ENCODE assay signal across 18 cellular contexts in the genomic region with DNA sequence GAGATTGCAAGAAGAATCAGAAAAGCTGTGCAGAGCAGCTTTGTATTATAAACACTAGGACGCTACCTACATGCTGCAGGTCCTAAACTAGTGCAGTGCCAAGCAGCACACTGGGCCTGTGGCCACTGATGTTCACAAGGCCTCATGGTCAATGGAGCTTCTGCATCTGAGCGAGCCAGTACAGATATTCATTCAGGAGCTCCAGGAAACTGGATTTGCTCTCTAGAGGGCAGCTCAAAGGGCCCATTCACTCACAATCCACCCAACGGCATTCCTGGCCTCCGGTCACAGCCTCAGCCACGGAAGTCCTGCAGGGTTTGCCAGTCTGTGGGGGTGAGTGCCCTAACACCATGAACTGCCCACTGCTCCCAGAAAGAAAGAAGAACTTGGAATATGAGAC. TPM values are rescaled to one million over a fixed set of nuclear protein-coding genes. Genes with fewer than 3 reads are reported as not detected.
A peak's percentile ranks its signal among the peaks of the same experiment; 100 is the strongest.
DNase-seq lines count a peak whose midpoint lies in the region; ATAC-seq lines count a peak whose summit lies in the region.
"Had no signal": no experiment of that assay in that cellular context is flagged by ENCODE, and none has a peak within 500 bp of the region (broad histone marks: within the 10 kb centered on the region; RNA-seq: fewer than 3 reads in every experiment).

No MANE protein-coding gene starts in this region.

- ATAC-seq in activated T-helper 17 cell treated with anti-CD3 and anti-CD28 coated beads, Interleukin-2, amount 50 U/mL, for 72 hours (replicated peaks), result no peak
- ATAC-seq in stimulated activated memory B cell treated with anti-CD40 and anti-IgM and Interleukin-4, amounts not matched to agents 10 μg/mL and 1 μg/mL and 100 μg/mL, for 72 hours, result no peak
- no peak for ATAC-seq in HG03520 (IDR thresholded peaks at IDR 0.05; ENCODE audit: unreplicated experiment)
- ATAC-seq: A549, left ventricle myocardium superior, right lobe of liver, upper lobe of right lung had no signal

- CTCF ChIA-PET in activated CD4-positive, alpha-beta T cell treated with anti-CD3 and anti-CD28 coated beads, Interleukin-2, amount 10 ng/mL, durations not matched to agents 7 days and 5 days (lab: Charles Lee), result interaction anchor here (0.9 to 1.4 kb wide), 4 partner anchors 8 to 55 kb away, joined by 3 read pairs; partner anchors contain the start of gene RNF215

- H3K36me3 Mint-ChIP-seq in activated CD4-positive, alpha-beta T cell treated with anti-CD3 and anti-CD28 coated beads, Interleukin-2, amount 10 ng/mL, durations not matched to agents 7 days and 5 days (ENCODE audit: low read depth), result peaks cover 66% of the 10 kb centered on the region
- H3K36me3 Mint-ChIP-seq in activated T-helper 17 cell treated with anti-CD3 and anti-CD28 coated beads, Interleukin-2, amount 50 U/mL, for 72 hours (ENCODE audit: low read depth), result peaks cover 86% of the 10 kb centered on the region
- peaks cover 63% of the 10 kb centered on the region for H3K36me3 Mint-ChIP-seq in stimulated activated memory B cell treated with anti-CD40 and anti-IgM and Interleukin-4, amounts not matched to agents 10 μg/mL and 1 μg/mL and 100 μg/mL, for 72 hours

- no peaks in the 10 kb centered on the region for H3K27me3 Mint-ChIP-seq in activated CD4-positive, alpha-beta T cell treated with anti-CD3 and anti-CD28 coated beads, Interleukin-2, amount 10 ng/mL, durations not matched to agents 7 days and 5 days
- no peaks in the 10 kb centered on the region for H3K27me3 Mint-ChIP-seq in activated T-helper 17 cell treated with anti-CD3 and anti-CD28 coated beads, Interleukin-2, amount 50 U/mL, for 72 hours
- H3K27me3 Mint-ChIP-seq in stimulated activated memory B cell treated with anti-CD40 and anti-IgM and Interleukin-4, amounts not matched to agents 10 μg/mL and 1 μg/mL and 100 μg/mL, for 72 hours, result no peaks in the 10 kb centered on the region

- no peak for DNase-seq in activated CD4-positive, alpha-beta T cell treated with anti-CD3 and anti-CD28 coated beads, Interleukin-2, amount 10 ng/mL, durations not matched to agents 7 days and 5 days
- no peak for DNase-seq in activated CD4-positive, alpha-beta T cell treated with anti-CD3 and anti-CD28 coated beads for 4 hours
- DNase-seq in hippocampal formation (lab: John Stamatoyannopoulos, UW) (peak; percentile 35 to 36), HUDEP-2 (lab: John Stamatoyannopoulos, UW; ENCODE audit: unreplicated experiment in 76 of 76) (no peak), germinal center (ENCODE audit: low spot score) (no peak)
- DNase-seq: activated CD4-positive, CD25-positive, alpha-beta regulatory T cell treated with anti-CD3 and anti-CD28 coated beads, Interleukin-2, amount 50 U/mL, for 72 hours; activated T-cell treated with anti-CD3 and anti-CD28 coated beads for 4 hours; left ventricle myocardium superior; NCI-H2029 treated with DMSO at 0.1 percent for 48 hours; NCI-H446 treated with DMSO at 0.1 percent for 48 hours; right lobe of liver; stimulated activated naive CD4-positive, alpha-beta T cell treated with Interleukin-2 at 50 U/mL for 16 hours; T1000; upper lobe of right lung had no signal

- H3K4me3 Mint-ChIP-seq in activated CD4-positive, alpha-beta T cell treated with anti-CD3 and anti-CD28 coated beads, Interleukin-2, amount 10 ng/mL, durations not matched to agents 7 days and 5 days, result no peak overlapping the region
- peak overlapping the region; percentile 19 for H3K4me3 Mint-ChIP-seq in activated T-helper 17 cell treated with anti-CD3 and anti-CD28 coated beads, Interleukin-2, amount 50 U/mL, for 72 hours
- no peak overlapping the region for H3K4me3 Mint-ChIP-seq in stimulated activated memory B cell treated with anti-CD40 and anti-IgM and Interleukin-4, amounts not matched to agents 10 μg/mL and 1 μg/mL and 100 μg/mL, for 72 hours

- POLR2A ChIA-PET in activated CD4-positive, alpha-beta T cell treated with anti-CD3 and anti-CD28 coated beads, Interleukin-2, amount 10 ng/mL, durations not matched to agents 7 days and 5 days (lab: Charles Lee), result no interaction called here

- H3K27ac Mint-ChIP-seq in activated CD4-positive, alpha-beta T cell treated with anti-CD3 and anti-CD28 coated beads, Interleukin-2, amount 10 ng/mL, durations not matched to agents 7 days and 5 days, result peak overlapping the region; percentile 42
- H3K27ac Mint-ChIP-seq in activated T-helper 17 cell treated with anti-CD3 and anti-CD28 coated beads, Interleukin-2, amount 50 U/mL, for 72 hours, result peak overlapping the region; percentile 51
- H3K27ac Mint-ChIP-seq in stimulated activated memory B cell treated with anti-CD40 and anti-IgM and Interleukin-4, amounts not matched to agents 10 μg/mL and 1 μg/mL and 100 μg/mL, for 72 hours, result peak overlapping the region; percentile 22

- H3K9me3 Mint-ChIP-seq in activated CD4-positive, alpha-beta T cell treated with anti-CD3 and anti-CD28 coated beads, Interleukin-2, amount 10 ng/mL, durations not matched to agents 7 days and 5 days, result no peaks in the 10 kb centered on the region
- H3K9me3 Mint-ChIP-seq in activated T-helper 17 cell treated with anti-CD3 and anti-CD28 coated beads, Interleukin-2, amount 50 U/mL, for 72 hours, result no peaks in the 10 kb centered on the region
- no peaks in the 10 kb centered on the region for H3K9me3 Mint-ChIP-seq in stimulated activated memory B cell treated with anti-CD40 and anti-IgM and Interleukin-4, amounts not matched to agents 10 μg/mL and 1 μg/mL and 100 μg/mL, for 72 hours

- H3K4me1 Mint-ChIP-seq in activated CD4-positive, alpha-beta T cell treated with anti-CD3 and anti-CD28 coated beads, Interleukin-2, amount 10 ng/mL, durations not matched to agents 7 days and 5 days, result peaks cover 33% of the 10 kb centered on the region
- H3K4me1 Mint-ChIP-seq in activated T-helper 17 cell treated with anti-CD3 and anti-CD28 coated beads, Interleukin-2, amount 50 U/mL, for 72 hours, result peaks cover 30% of the 10 kb centered on the region
- peaks cover 14% of the 10 kb centered on the region for H3K4me1 Mint-ChIP-seq in stimulated activated memory B cell treated with anti-CD40 and anti-IgM and Interleukin-4, amounts not matched to agents 10 μg/mL and 1 μg/mL and 100 μg/mL, for 72 hours

RNA-seq across cellular contexts. Expression of gene TBC1D10A, which starts 5.8 kb away (rescaled TPM):
- 10 to 100 TPM; 45.5 to 47.6 TPM for total RNA-seq in activated CD4-positive, alpha-beta T cell treated with anti-CD3 and anti-CD28 coated beads, Interleukin-2, amount 10 ng/mL, durations not matched to agents 7 days and 5 days
- 10 to 100 TPM; 26.9 to 41.2 TPM for total RNA-seq in activated T-helper 17 cell treated with anti-CD3 and anti-CD28 coated beads, Interleukin-2, amount 50 U/mL, for 72 hours

RNA-seq across cellular contexts. Expression of gene SF3A1, which starts 24.1 kb away (rescaled TPM):
- total RNA-seq in activated CD4-positive, alpha-beta T cell treated with anti-CD3 and anti-CD28 coated beads, Interleukin-2, amount 10 ng/mL, durations not matched to agents 7 days and 5 days, result 100 to 1,000 TPM; 247 to 279 TPM
- 100 to 1,000 TPM; 275 to 294 TPM for total RNA-seq in activated T-helper 17 cell treated with anti-CD3 and anti-CD28 coated beads, Interleukin-2, amount 50 U/mL, for 72 hours

RNA-seq across cellular contexts. Expression of gene CCDC157, which starts 24.3 kb away (rescaled TPM):
- total RNA-seq in activated CD4-positive, alpha-beta T cell treated with anti-CD3 and anti-CD28 coated beads, Interleukin-2, amount 10 ng/mL, durations not matched to agents 7 days and 5 days, result 1 to 10 TPM; 3.5 to 4.3 TPM
- total RNA-seq in activated T-helper 17 cell treated with anti-CD3 and anti-CD28 coated beads, Interleukin-2, amount 50 U/mL, for 72 hours, result 1 to 10 TPM in 1 of 2 donors, under 1 TPM in 1; 0.50 to 2.5 TPM

RNA-seq across cellular contexts. Expression of gene CASTOR1, which starts 43.2 kb away (rescaled TPM):
- total RNA-seq in activated CD4-positive, alpha-beta T cell treated with anti-CD3 and anti-CD28 coated beads, Interleukin-2, amount 10 ng/mL, durations not matched to agents 7 days and 5 days, result 10 to 100 TPM; 16.7 to 20.0 TPM
- 1 to 10 TPM; 4.6 to 4.8 TPM for total RNA-seq in activated T-helper 17 cell treated with anti-CD3 and anti-CD28 coated beads, Interleukin-2, amount 50 U/mL, for 72 hours

RNA-seq across cellular contexts. Expression of gene RNF215, which starts 54.7 kb away (rescaled TPM):
- 1 to 10 TPM; 9.8 to 9.9 TPM for total RNA-seq in activated CD4-positive, alpha-beta T cell treated with anti-CD3 and anti-CD28 coated beads, Interleukin-2, amount 10 ng/mL, durations not matched to agents 7 days and 5 days
- total RNA-seq in activated T-helper 17 cell treated with anti-CD3 and anti-CD28 coated beads, Interleukin-2, amount 50 U/mL, for 72 hours, result 10 to 100 TPM; 10.7 to 18.4 TPM

Comparison
In these comparisons a context has a peak if more than half of its experiments do, and no peak if none do; other contexts are left out.
1. DNase-seq: peak in hippocampal formation (2 of 2); none in activated CD4-positive, alpha-beta T cell treated with anti-CD3 and anti-CD28 coated beads, Interleukin-2, amount 10 ng/mL, durations not matched to agents 7 days and 5 days (single experiment), activated CD4-positive, alpha-beta T cell treated with anti-CD3 and anti-CD28 coated beads for 4 hours (0 of 2), HUDEP-2 (0 of 76) and germinal center (single experiment).
2. Peak in every context shown above with its lines, with median percentiles within 50 percentile points of each other: H3K27ac Mint-ChIP-seq.